Comparison of ENCODE assay signal across 1 cellular context in the genomic region with DNA sequence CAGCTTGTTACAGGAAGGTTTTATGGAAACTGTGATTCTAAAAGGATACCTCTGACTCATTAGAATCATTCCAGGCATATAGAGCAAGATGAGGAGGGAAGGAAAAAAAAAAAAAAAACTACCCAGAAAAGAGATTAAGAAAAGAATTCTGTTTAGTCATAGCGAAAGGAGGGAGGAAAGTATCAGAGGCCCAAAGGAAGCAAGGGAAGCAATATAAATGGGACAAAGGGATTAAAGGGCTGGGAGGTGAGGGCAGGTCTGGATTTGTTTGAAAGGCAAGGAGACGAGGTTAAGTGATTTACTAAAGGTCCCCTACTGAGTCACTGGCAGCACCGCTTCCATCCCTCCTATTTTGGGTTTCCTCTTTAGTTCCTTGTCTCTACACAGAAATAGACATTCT.
TF ChIP-seq lines count a peak whose summit lies in the region.

No MANE protein-coding gene starts in this region.

TF ChIP-seq in H1, 55 proteins besides CTCF, POLR2A, EP300 and RAD21 (continued from another document):
- TF ChIP-seq, protein P1, sequence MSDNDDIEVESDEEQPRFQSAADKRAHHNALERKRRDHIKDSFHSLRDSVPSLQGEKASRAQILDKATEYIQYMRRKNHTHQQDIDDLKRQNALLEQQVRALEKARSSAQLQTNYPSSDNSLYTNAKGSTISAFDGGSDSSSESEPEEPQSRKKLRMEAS (IDR thresholded peaks at IDR 0.05), result no peak
- no peak for TF ChIP-seq HDAC2 (IDR thresholded peaks at IDR 0.05; ENCODE audit: borderline replicate concordance in 1 of 2, low read depth in 2 of 2, low read length in 2 of 2)
- no peak for TF ChIP-seq YY1 (IDR thresholded peaks at IDR 0.05; ENCODE audit: low read depth, low read length)
- no peak for TF ChIP-seq KDM1A (IDR thresholded peaks at IDR 0.05; ENCODE audit: borderline replicate concordance, low read length)
- TF ChIP-seq SUZ12 (IDR thresholded peaks at IDR 0.05; ENCODE audit: low read length), result no peak
- TF ChIP-seq CBX8 (IDR thresholded peaks at IDR 0.05; ENCODE audit: borderline replicate concordance, low read depth, low read length), result no peak
